20 cellular contexts compared by ENCODE assay signal in the genomic region with DNA sequence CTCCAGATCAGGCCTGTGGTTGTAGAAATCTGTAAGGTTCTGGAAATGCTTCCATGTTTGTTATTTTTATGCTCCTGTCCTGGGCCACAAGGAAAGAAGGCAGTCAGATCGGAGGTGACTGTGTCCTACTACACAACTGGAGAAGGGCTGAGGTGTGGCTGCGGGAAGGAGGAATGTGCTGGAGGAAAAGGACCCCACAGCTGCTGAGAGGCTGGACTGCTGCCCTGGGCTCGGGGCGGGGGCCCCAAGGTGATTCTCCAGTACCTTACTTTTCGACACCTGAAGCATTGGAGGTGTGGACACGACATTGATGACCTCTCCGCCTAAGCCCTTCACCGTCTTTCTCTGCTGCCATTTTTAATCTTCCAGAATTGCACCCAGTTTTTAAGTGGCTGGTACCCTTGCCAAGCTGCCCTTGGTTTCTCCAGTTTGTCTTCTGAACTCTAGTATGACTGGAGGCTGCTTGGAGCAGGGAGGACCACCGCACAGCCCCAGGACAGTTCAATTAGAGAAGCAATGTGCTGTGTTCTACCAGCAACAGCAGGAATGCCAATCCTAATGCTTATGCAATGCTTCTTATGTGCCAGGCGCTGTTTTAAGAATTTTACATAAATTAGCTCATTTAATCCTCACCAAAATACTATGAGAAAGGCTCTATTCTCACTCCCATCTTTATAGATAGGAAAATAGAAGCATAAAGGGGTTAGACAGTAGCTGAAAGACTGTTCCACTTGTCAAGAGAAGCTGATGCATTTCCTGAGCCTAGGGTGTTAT. TPM values are rescaled to one million over a fixed set of nuclear protein-coding genes. Genes with fewer than 3 reads are reported as not detected.
DNase-seq lines count a peak whose midpoint lies in the region; TF ChIP-seq lines count a peak whose summit lies in the region.
"Had no signal": no experiment of that assay in that cellular context is flagged by ENCODE, and none has a peak within 500 bp of the region (broad histone marks: within the 10 kb centered on the region; RNA-seq: fewer than 3 reads in every experiment).

No MANE protein-coding gene starts in this region.

- 78% methylated on average over 10 of the region's 10 CpGs for WGBS in mammary epithelial cell (ENCODE audit: low coverage, missing lambda C conversion rate)
- WGBS in mesenchymal stem cell: 79% methylated on average over 10 of the region's 10 CpGs

- no peak for TF ChIP-seq CTCF in MCF 10A (IDR thresholded peaks at IDR 0.05; ENCODE audit: unreplicated experiment)
- TF ChIP-seq CTCF in mammary epithelial cell (conservative IDR thresholded peaks at IDR 0.05 in 1 of 2, IDR thresholded peaks at IDR 0.05 in 1 of 2; ENCODE audit: extremely low read depth in 1 of 2, insufficient read depth in 1 of 2, low read depth in 1 of 2, low read length in 2 of 2): no peak
- no peak for TF ChIP-seq CTCF in cardiac fibroblast (IDR thresholded peaks at IDR 0.05; ENCODE audit: low read depth, low read length)
- no peak for TF ChIP-seq CTCF in GM13976 (IDR thresholded peaks at IDR 0.05; ENCODE audit: borderline replicate concordance, control extremely low read depth, extremely low read depth, insufficient read depth, missing control alignments)

- H3K79me2 ChIP-seq in mammary epithelial cell (ENCODE audit: insufficient read depth, low read length): no peaks in the 10 kb centered on the region

- peak overlapping the region; percentile 44 to 89 for H2BK12ac ChIP-seq in mesenchymal stem cell (ENCODE audit: low read length in 2 of 2)

- peaks cover 45% of the 10 kb centered on the region for H3K4me1 Mint-ChIP-seq in MCF 10A (ENCODE audit: insufficient read depth, unreplicated experiment)

- no peaks in the 10 kb centered on the region for H3K27me3 ChIP-seq in mammary epithelial cell (ENCODE audit: insufficient read depth, low read length)
- no peaks in the 10 kb centered on the region for H3K27me3 ChIP-seq in mesenchymal stem cell (ENCODE audit: control insufficient read depth in 1 of 2, insufficient read depth in 1 of 2, low read length in 2 of 2)
- H3K27me3 ChIP-seq: testis had no signal

- POLR2A ChIA-PET in MCF 10A (lab: Yijun Ruan, JAX): interaction anchor here (0.8 to 3.4 kb wide), 5 partner anchors 8 to 42 kb away, joined by 3 to 16 read pairs (median 3); no protein-coding TSS in a partner anchor

- H3K4me2 ChIP-seq in mammary epithelial cell (ENCODE audit: insufficient read depth, low read depth, low read length) (no peak overlapping the region), mesenchymal stem cell (ENCODE audit: low read length, poor library complexity, severe bottlenecking) (no peak overlapping the region)

- BruUV-seq in MCF 10A (replicated peaks; lab: Mats Ljungman, UMichigan) (no TSS peak), mammary epithelial cell (replicated peaks; lab: Mats Ljungman, UMichigan) (no TSS peak)

- dilution Hi-C loops in mammary epithelial cell (cut with HindIII; ENCODE audit: low sequenced_read_pairs): loop anchor here (5.0 kb wide), 2 partner anchors 42 to 72 kb away; no protein-coding TSS in a partner anchor

- H3K4me3 ChIP-seq in mammary epithelial cell (replicated peaks in 1 of 3; ENCODE audit: insufficient read depth in 1 of 3, low read depth in 2 of 3, low read length in 3 of 3) (no peak overlapping the region), cardiac fibroblast (replicated peaks in 1 of 2; ENCODE audit: low read depth in 2 of 2, low read length in 2 of 2) (no peak overlapping the region), mesenchymal stem cell (ENCODE audit: insufficient read depth in 1 of 2, low read depth in 1 of 2, low read length in 2 of 2) (no peak overlapping the region)
- H3K4me3 ChIP-seq: esophagus squamous epithelium, psoas muscle, testis had no signal

- no peak overlapping the region for H4K8ac ChIP-seq in mesenchymal stem cell (ENCODE audit: low read length)

- H3K4me1 ChIP-seq in mammary epithelial cell (ENCODE audit: insufficient read depth, low read length) (peaks cover 27% of the 10 kb centered on the region), mesenchymal stem cell (ENCODE audit: control insufficient read depth, insufficient read depth, low read depth, low read length) (peaks cover 27% of the 10 kb centered on the region)
- H3K4me1 ChIP-seq: psoas muscle, testis had no signal

- no peak overlapping the region for H4K91ac ChIP-seq in mesenchymal stem cell (ENCODE audit: low read length)

- DNase-seq in MCF 10A (ENCODE audit: unreplicated experiment): no peak
- DNase-seq in mammary epithelial cell: no peak
- DNase-seq in cardiac fibroblast (ENCODE audit: low read depth in 2 of 2): peak; percentile 23 to 55
- peak; percentile 29 for DNase-seq in mesenchymal stem cell
- no peak for DNase-seq in stimulated activated CD4-positive, alpha-beta T cell treated with anti-CD3 and anti-CD28 coated beads, Interleukin-15, amount 100 ng/mL, for 24 hours
- DNase-seq in GM13976 (ENCODE audit: low spot score): no peak
- DNase-seq in kidney tubule cell (ENCODE audit: low spot score): no peak
- DNase-seq in midbrain (lab: John Stamatoyannopoulos, UW): no peak
- DNase-seq: 8988T; activated CD8-positive, alpha-beta memory T cell treated with anti-CD3 and anti-CD28 coated beads, Interleukin-2, amount 10 ng/mL, durations not matched to agents 7 days and 5 days; esophagus squamous epithelium; hippocampal formation; left ventricle myocardium superior; naive thymus-derived CD8-positive, alpha-beta T cell; NCI-H2029 treated with DMSO at 0.1 percent for 48 hours; NCI-H69; psoas muscle; T-cell; testis had no signal

- H3K9me3 ChIP-seq in mammary epithelial cell (replicated peaks; ENCODE audit: insufficient read depth, low read length): peaks cover 4% of the 10 kb centered on the region
- no peaks in the 10 kb centered on the region for H3K9me3 ChIP-seq in mesenchymal stem cell (ENCODE audit: control insufficient read depth, low read length)
- H3K9me3 ChIP-seq: esophagus squamous epithelium, psoas muscle, testis had no signal

- H3K14ac ChIP-seq in mesenchymal stem cell (ENCODE audit: low read length in 2 of 2): no peak overlapping the region

- CTCF ChIA-PET in MCF 10A (lab: Yijun Ruan, JAX): interaction anchor here (0.6 to 1.7 kb wide), 8 partner anchors 10 to 633 kb away, joined by 3 to 7 read pairs (median 3); no protein-coding TSS in a partner anchor
- CTCF ChIA-PET in mammary epithelial cell (lab: Charles Lee; ENCODE audit: low non-redundant PET): no interaction called here

- H2AFZ ChIP-seq in mammary epithelial cell (ENCODE audit: low read depth, low read length) (no peak overlapping the region), mesenchymal stem cell (ENCODE audit: low read depth, low read length) (no peak overlapping the region)

- H3K36me3 ChIP-seq in mammary epithelial cell (ENCODE audit: insufficient read depth, low read length) (no peaks in the 10 kb centered on the region), mesenchymal stem cell (ENCODE audit: control insufficient read depth in 1 of 2, insufficient read depth in 2 of 2, low read depth in 1 of 2, low read length in 2 of 2) (no peaks in the 10 kb centered on the region)
- H3K36me3 ChIP-seq: esophagus squamous epithelium had no signal

- H3K4ac ChIP-seq in mesenchymal stem cell (ENCODE audit: low read depth in 1 of 2, low read length in 2 of 2): no peak overlapping the region

- no peaks in the 10 kb centered on the region for H4K20me1 ChIP-seq in mammary epithelial cell (ENCODE audit: insufficient read depth, low read length)

- no peak overlapping the region for H2BK120ac ChIP-seq in mesenchymal stem cell (ENCODE audit: low read depth, low read length)

- H3K27me3 Mint-ChIP-seq in MCF 10A (ENCODE audit: insufficient read depth, unreplicated experiment): no peaks in the 10 kb centered on the region

- no peak overlapping the region for H3K18ac ChIP-seq in mesenchymal stem cell (ENCODE audit: low read depth in 1 of 2, low read length in 2 of 2)

- no peak overlapping the region for H2BK15ac ChIP-seq in mesenchymal stem cell (ENCODE audit: low read depth, poor library complexity, severe bottlenecking)

- H3K27ac ChIP-seq in mammary epithelial cell (ENCODE audit: insufficient read depth, low read depth, low read length) (no peak overlapping the region), mesenchymal stem cell (ENCODE audit: low read length, poor library complexity, severe bottlenecking) (peak overlapping the region; percentile 69)
- H3K27ac ChIP-seq: psoas muscle, testis had no signal

- H3K36me3 Mint-ChIP-seq in MCF 10A (ENCODE audit: insufficient read depth, unreplicated experiment): peaks cover 12% of the 10 kb centered on the region
- H3K36me3 Mint-ChIP-seq: activated CD8-positive, alpha-beta memory T cell treated with anti-CD3 and anti-CD28 coated beads, Interleukin-2, amount 10 ng/mL, durations not matched to agents 7 days and 5 days; naive thymus-derived CD8-positive, alpha-beta T cell; T-cell had no signal

- H2AK5ac ChIP-seq in mesenchymal stem cell (ENCODE audit: low read length, severe bottlenecking): peak overlapping the region; percentile 93

- H3K79me1 ChIP-seq in mesenchymal stem cell (replicated peaks; ENCODE audit: low read length, poor library complexity, severe bottlenecking): no peaks in the 10 kb centered on the region

- H3K23ac ChIP-seq in mesenchymal stem cell (ENCODE audit: low read length in 2 of 2): no peak overlapping the region

- H3K27ac Mint-ChIP-seq in MCF 10A (ENCODE audit: low read depth, unreplicated experiment): peak overlapping the region; percentile 87
- H3K27ac Mint-ChIP-seq: activated CD8-positive, alpha-beta memory T cell treated with anti-CD3 and anti-CD28 coated beads, Interleukin-2, amount 10 ng/mL, durations not matched to agents 7 days and 5 days; dendritic cell treated with granulocyte-macrophage colony-stimulating factor and Interleukin-4, amounts not matched to agents 40 ng/mL and 50 ng/mL, for 4 days; naive thymus-derived CD8-positive, alpha-beta T cell; T-cell had no signal

- no peaks in the 10 kb centered on the region for H3K9me3 Mint-ChIP-seq in MCF 10A (ENCODE audit: unreplicated experiment)
- H3K9me3 Mint-ChIP-seq: dendritic cell treated with granulocyte-macrophage colony-stimulating factor and Interleukin-4, amounts not matched to agents 40 ng/mL and 50 ng/mL, for 4 days; naive thymus-derived CD8-positive, alpha-beta T cell; T-cell had no signal

- H2BK5ac ChIP-seq in mesenchymal stem cell (ENCODE audit: low read depth, low read length, poor library complexity, severe bottlenecking): peak overlapping the region; percentile 59

- H3K9ac ChIP-seq in mammary epithelial cell (ENCODE audit: insufficient read depth, low read length) (no peak overlapping the region), mesenchymal stem cell (ENCODE audit: low read length) (peak overlapping the region; percentile 29)

- no peak overlapping the region for H3K4me3 Mint-ChIP-seq in MCF 10A (ENCODE audit: unreplicated experiment)
- H3K4me3 Mint-ChIP-seq: activated CD8-positive, alpha-beta memory T cell treated with anti-CD3 and anti-CD28 coated beads, Interleukin-2, amount 10 ng/mL, durations not matched to agents 7 days and 5 days; dendritic cell treated with granulocyte-macrophage colony-stimulating factor and Interleukin-4, amounts not matched to agents 40 ng/mL and 50 ng/mL, for 4 days; naive thymus-derived CD8-positive, alpha-beta T cell; T-cell had no signal

- intact Hi-C loops in MCF 10A (cut with micrococcal nuclease): loop anchor here (10.0 kb wide), 1 partner anchor 96 kb away; no protein-coding TSS in a partner anchor
- intact Hi-C loops in mammary epithelial cell (cut with micrococcal nuclease): no loop called here

- in situ Hi-C loops in mammary epithelial cell (cut with MboI; ENCODE audit: low sequenced_read_pairs in 2 of 2): no loop called here
- in situ Hi-C loops in GM13976 (cut with MboI; ENCODE audit: low sequenced_read_pairs, unreplicated experiment): no loop called here

RNA-seq across cellular contexts. Expression of a gene that starts 13.5 kb away (rescaled TPM):
- total RNA-seq in MCF 10A (2022) (3.1 TPM in 2 replicates), mammary epithelial cell (1 to 10 TPM in 1 of 2 donors, under 1 TPM in 1; under 0.01 to 1.8 TPM)
- polyA plus RNA-seq in mammary epithelial cell: 0.50 TPM
- 2.3 TPM for polyA minus RNA-seq in mammary epithelial cell
- polyA plus RNA-seq in mesenchymal stem cell (2013, experiment 1 of 2): 0.64 TPM
- 0.71 TPM for polyA plus RNA-seq in mesenchymal stem cell (2013, experiment 2 of 2)

Comparison
In these comparisons a context has a peak if more than half of its experiments do, and no peak if none do; other contexts are left out.
1. DNase-seq: peak in cardiac fibroblast (2 of 2) and mesenchymal stem cell (single experiment); none in MCF 10A (single experiment), mammary epithelial cell (single experiment), stimulated activated CD4-positive, alpha-beta T cell treated with anti-CD3 and anti-CD28 coated beads, Interleukin-15, amount 100 ng/mL, for 24 hours (single experiment), GM13976 (single experiment), kidney tubule cell (single experiment) and midbrain (single experiment).